1 cellular context compared by ENCODE assay signal in the genomic region with DNA sequence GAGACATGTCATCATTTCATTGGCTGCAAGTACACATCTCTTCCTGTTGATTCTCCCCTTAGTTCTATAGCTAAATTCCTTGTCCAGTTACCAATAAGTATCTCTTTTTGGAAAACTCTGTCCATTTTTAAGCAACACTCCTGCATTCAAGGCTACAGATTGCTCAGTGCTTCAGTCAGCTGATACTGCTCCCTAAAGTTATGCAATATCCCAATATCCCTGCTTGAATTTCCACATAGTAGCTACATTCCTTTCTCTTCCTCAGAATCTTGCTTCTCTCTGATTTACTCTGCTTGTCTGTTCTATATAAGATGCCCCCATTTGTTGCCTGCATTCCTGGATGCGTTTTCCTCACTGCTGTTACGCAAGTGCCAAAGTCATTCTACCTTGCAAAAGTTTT.
TF ChIP-seq lines count a peak whose summit lies in the region.

No MANE protein-coding gene starts in this region.

TF ChIP-seq in IMR-90, 13 proteins besides CTCF, POLR2A, EP300 and RAD21 (continued from another document):
- TF ChIP-seq CEBPB (IDR thresholded peaks at IDR 0.05; ENCODE audit: low read depth, low read length) (peak; percentile 97), USF2 (IDR thresholded peaks at IDR 0.05; ENCODE audit: low read depth, low read length) (peak; percentile 66; the same call in 1 of the 2 replicates)
